ENCODE assay signal across 21 cellular contexts in genomic region chr11:3106736-3107524, GRCh38. TPM values are rescaled to one million over a fixed set of nuclear protein-coding genes. Genes with fewer than 3 reads are reported as not detected.
A peak's percentile ranks its signal among the peaks of the same experiment; 100 is the strongest.
DNase-seq lines count a peak whose midpoint lies in the region; ATAC-seq and TF ChIP-seq lines count a peak whose summit lies in the region.
"Had no signal": no experiment of that assay in that cellular context is flagged by ENCODE, and none has a peak within 500 bp of the region (broad histone marks: within the 10 kb centered on the region; RNA-seq: fewer than 3 reads in every experiment).

No MANE protein-coding gene starts in this region.

- no peak overlapping the region for H2BK12ac ChIP-seq in H9 (ENCODE audit: insufficient read length, low read depth, low read length)

- H3K4me1 ChIP-seq in SK-N-SH (ENCODE audit: control insufficient read depth in 1 of 2, insufficient read depth in 2 of 2, low read depth in 1 of 2, low read length in 1 of 2): no peaks in the 10 kb centered on the region
- no peaks in the 10 kb centered on the region for H3K4me1 ChIP-seq in H9 (ENCODE audit: insufficient read depth, low read length)
- H3K4me1 ChIP-seq: A549, SJCRH30, transverse colon had no signal

- peak overlapping the region in 1 of 2 experiments; percentile 12; a peak in 1 of 5 replicates for H3K4me3 Mint-ChIP-seq in H9
- H3K4me3 Mint-ChIP-seq in immature natural killer cell: no peak overlapping the region
- H3K4me3 Mint-ChIP-seq: activated naive CD8-positive, alpha-beta T cell treated with anti-CD3 and anti-CD28 coated beads for 36 hours; activated T-helper 1 cell treated with anti-CD3 and anti-CD28 coated beads, Interleukin-12 subunit alpha, Interleukin-12 subunit beta, Interleukin-2, Interleukin-4 antibody, amounts not matched to agents 30 ng/mL and 10 ng/mL and 1 ng/mL, durations not matched to agents 14 hours and 24 hours and 36 hours; T-helper 17 cell had no signal

- H3K4me1 Mint-ChIP-seq in H9 (peaks cover 18 to 28% of the 10 kb centered on the region in 2 experiments), immature natural killer cell (peaks cover 32 to 34% of the 10 kb centered on the region in 2 donors)
- H3K4me1 Mint-ChIP-seq: activated naive CD8-positive, alpha-beta T cell treated with anti-CD3 and anti-CD28 coated beads for 36 hours; T-helper 17 cell had no signal

- no peaks in the 10 kb centered on the region for H3K9me3 ChIP-seq in SK-N-SH
- peaks cover 2% of the 10 kb centered on the region for H3K9me3 ChIP-seq in H9 (ENCODE audit: control insufficient read depth, low read depth, low read length)
- H3K9me3 ChIP-seq: A549, SJCRH30, transverse colon had no signal

- H2BK5ac ChIP-seq in H9 (ENCODE audit: insufficient read length, low read length): no peak overlapping the region

- H3K79me1 ChIP-seq in H9 (ENCODE audit: insufficient read depth, low read depth, low read length, poor library complexity, severe bottlenecking): no peaks in the 10 kb centered on the region

- H3K9ac ChIP-seq in SK-N-SH (no peak overlapping the region), H9 (ENCODE audit: extremely low read depth, insufficient read length, low read length) (no peak overlapping the region)

- no peak overlapping the region for H2BK15ac ChIP-seq in H9 (ENCODE audit: low read depth, low read length)

- TF ChIP-seq RAD21 in SK-N-SH (IDR thresholded peaks at IDR 0.05; ENCODE audit: low read length): no peak

- no peak overlapping the region for H3K23ac ChIP-seq in H9 (ENCODE audit: insufficient read length, low read depth, low read length)

- ATAC-seq in SK-N-SH treated with all-trans-retinoic acid at 6 μM for 48 hours (no peak), sciatic nerve (no peak), HG02938 (IDR thresholded peaks at IDR 0.05; ENCODE audit: unreplicated experiment) (no peak)
- ATAC-seq: A549, T-helper 17 cell had no signal

- CTCF ChIA-PET in SK-N-SH (lab: Yijun Ruan, JAX): interaction anchor here (1.5 kb wide), 1 partner anchor 15 kb away, joined by 7 read pairs; no protein-coding TSS in a partner anchor

- 93% methylated on average over 16 of the region's 21 CpGs for WGBS in SK-N-SH (ENCODE audit: low lambda C conversion rate)
- WGBS in H9 (ENCODE audit: extremely low coverage, insufficient read length, low lambda C conversion rate): no CpG with 5 or more reads among the region's 21 CpGs

- TF ChIP-seq CTCF in SK-N-SH (IDR thresholded peaks at IDR 0.05): no peak
- TF ChIP-seq CTCF in H9 (conservative IDR thresholded peaks at IDR 0.05): no peak

- H2BK120ac ChIP-seq in H9 (ENCODE audit: low read depth, low read length, poor library complexity, severe bottlenecking): no peak overlapping the region

- peak; percentile 23 for DNase-seq in SK-N-SH
- peak; percentile 35 for DNase-seq in H9
- no peak for DNase-seq in immature natural killer cell
- peak; percentile 48 for DNase-seq in sciatic nerve (ENCODE audit: low spot score)
- no peak for DNase-seq in NCI-H1436 treated with DMSO at 0.1 percent for 48 hours (lab: John Stamatoyannopoulos, UW)
- DNase-seq in medulla oblongata (ENCODE audit: extremely low spot score): no peak
- DNase-seq: activated naive CD8-positive, alpha-beta T cell treated with anti-CD3 and anti-CD28 coated beads for 36 hours; C1 segment of cervical spinal cord; DMS 273 treated with DMSO at 0.1 percent for 48 hours; NCI-H1417; NCI-H774; occipital lobe; SJCRH30; stimulated activated naive CD4-positive, alpha-beta T cell treated with Interleukin-2 at 50 U/mL for 16 hours; T-helper 17 cell; transverse colon; WERI-Rb-1 had no signal

- no peaks in the 10 kb centered on the region for H3K36me3 ChIP-seq in SK-N-SH (replicated peaks in 1 of 2; ENCODE audit: control insufficient read depth in 1 of 2, insufficient read depth in 2 of 2, low read length in 1 of 2)
- H3K36me3 ChIP-seq: SJCRH30, transverse colon, WERI-Rb-1 had no signal

- H3K27ac ChIP-seq in SK-N-SH (ENCODE audit: low read depth in 2 of 2, low read length in 1 of 2) (no peak overlapping the region), H9 (ENCODE audit: insufficient read length, low read depth, low read length) (no peak overlapping the region)
- H3K27ac ChIP-seq: A549, SJCRH30, transverse colon, WERI-Rb-1 had no signal

- H3K27ac Mint-ChIP-seq in H9 (peak overlapping the region; percentile 57 to 76 (median 67); a peak in 3 of 7 replicates), immature natural killer cell (peak overlapping the region in 5 of 6 donors; percentile 60 to 81 (median 76))
- H3K27ac Mint-ChIP-seq: activated naive CD8-positive, alpha-beta T cell treated with anti-CD3 and anti-CD28 coated beads for 36 hours; activated T-helper 1 cell treated with anti-CD3 and anti-CD28 coated beads, Interleukin-12 subunit alpha, Interleukin-12 subunit beta, Interleukin-2, Interleukin-4 antibody, amounts not matched to agents 30 ng/mL and 10 ng/mL and 1 ng/mL, durations not matched to agents 14 hours and 24 hours and 36 hours; T-helper 17 cell had no signal

- H2AFZ ChIP-seq in SK-N-SH (ENCODE audit: low read depth): no peak overlapping the region
- H2AFZ ChIP-seq in H9 (ENCODE audit: low read length): no peak overlapping the region

- no peak overlapping the region for H3K56ac ChIP-seq in H9 (ENCODE audit: insufficient read length, low read depth, low read length)

- H2BK20ac ChIP-seq in H9 (ENCODE audit: low read depth, low read length, poor library complexity, severe bottlenecking): no peak overlapping the region

- H3K27me3 ChIP-seq in SK-N-SH (ENCODE audit: insufficient read depth) (no peaks in the 10 kb centered on the region), H9 (ENCODE audit: insufficient read depth, low read length) (no peaks in the 10 kb centered on the region)
- H3K27me3 ChIP-seq: SJCRH30, transverse colon had no signal

- no peak overlapping the region for H3K18ac ChIP-seq in H9 (ENCODE audit: insufficient read length, low read depth, low read length)

- H3K9me2 ChIP-seq in SK-N-SH: no peaks in the 10 kb centered on the region

- peaks cover 7 to 8% of the 10 kb centered on the region in 2 experiments for H3K9me3 Mint-ChIP-seq in H9
- no peaks in the 10 kb centered on the region for H3K9me3 Mint-ChIP-seq in immature natural killer cell
- H3K9me3 Mint-ChIP-seq: activated naive CD8-positive, alpha-beta T cell treated with anti-CD3 and anti-CD28 coated beads for 36 hours; activated T-helper 1 cell treated with anti-CD3 and anti-CD28 coated beads, Interleukin-12 subunit alpha, Interleukin-12 subunit beta, Interleukin-2, Interleukin-4 antibody, amounts not matched to agents 30 ng/mL and 10 ng/mL and 1 ng/mL, durations not matched to agents 14 hours and 24 hours and 36 hours had no signal

- no peak overlapping the region for H4K5ac ChIP-seq in H9 (ENCODE audit: insufficient read length, low read depth, low read length)

- H3K4me3 ChIP-seq in SK-N-SH (ENCODE audit: low read depth in 2 of 2, low read length in 1 of 2): no peak overlapping the region
- H3K4me3 ChIP-seq: A549, SJCRH30, transverse colon had no signal

- H4K8ac ChIP-seq in H9 (replicated peaks; ENCODE audit: insufficient read length, low read depth, low read length): no peak overlapping the region

- no peaks in the 10 kb centered on the region for H3K27me3 Mint-ChIP-seq in H9 (ENCODE audit: low read depth)
- H3K27me3 Mint-ChIP-seq in immature natural killer cell (ENCODE audit: low read depth in 3 of 3): peaks cover 17 to 30% (median 18%) of the 10 kb centered on the region in 3 donors
- H3K27me3 Mint-ChIP-seq: activated naive CD8-positive, alpha-beta T cell treated with anti-CD3 and anti-CD28 coated beads for 36 hours had no signal

- no peak overlapping the region for H3T11ph ChIP-seq in H9 (ENCODE audit: low read length)

- POLR2A ChIA-PET in SK-N-SH (lab: Yijun Ruan, JAX): no interaction called here

- H3K23me2 ChIP-seq in H9 (ENCODE audit: insufficient read length, low read depth, low read length, poor library complexity, severe bottlenecking): no peaks in the 10 kb centered on the region

- no peak overlapping the region for H4K91ac ChIP-seq in H9 (ENCODE audit: insufficient read length, low read depth, low read length)

- no peak overlapping the region for H3K14ac ChIP-seq in H9 (ENCODE audit: insufficient read depth, low read length)

- H2AK5ac ChIP-seq in H9 (ENCODE audit: insufficient read length, low read length): no peak overlapping the region

- TF ChIP-seq EP300 in SK-N-SH (IDR thresholded peaks at IDR 0.05; ENCODE audit: borderline replicate concordance in 1 of 2, low read depth in 1 of 2, low read length in 1 of 2): no peak

- H3K79me2 ChIP-seq in SK-N-SH (ENCODE audit: insufficient read depth): no peaks in the 10 kb centered on the region
- H3K79me2 ChIP-seq in H9 (ENCODE audit: insufficient read depth, low read length): no peaks in the 10 kb centered on the region

- H3F3A ChIP-seq in SK-N-SH (replicated peaks; ENCODE audit: insufficient read depth): no peaks in the 10 kb centered on the region

- H3K4me2 ChIP-seq in SK-N-SH: no peak overlapping the region
- H3K4me2 ChIP-seq in H9 (ENCODE audit: insufficient read depth, insufficient read length, low read length): no peak overlapping the region
- H3K4me2 ChIP-seq: A549 had no signal

- 0 out of 2 replicates have a peak, but pooled peaks cover 4% of the 10 kb centered on the region for H4K20me1 ChIP-seq in SK-N-SH (ENCODE audit: insufficient read depth)
- no peaks in the 10 kb centered on the region for H4K20me1 ChIP-seq in H9 (ENCODE audit: control insufficient read depth, insufficient read depth, insufficient read length)

- H3K36me3 Mint-ChIP-seq in H9 (ENCODE audit: insufficient read depth in 1 of 3, low read depth in 3 of 3) (peaks cover 12 to 19% (median 16%) of the 10 kb centered on the region in 3 experiments), immature natural killer cell (peaks cover 4 to 36% (median 4%) of the 10 kb centered on the region in 3 donors)
- H3K36me3 Mint-ChIP-seq: activated naive CD8-positive, alpha-beta T cell treated with anti-CD3 and anti-CD28 coated beads for 36 hours had no signal

- intact Hi-C loops in sciatic nerve (cut with DNase I): loop anchor here (10.0 kb wide), 1 partner anchor 118 kb away; no protein-coding TSS in a partner anchor

- H3K4ac ChIP-seq in H9 (ENCODE audit: low read depth, low read length): no peak overlapping the region

TF ChIP-seq in SK-N-SH, 30 proteins besides CTCF, POLR2A, EP300 and RAD21 (continues in another document):
- no peak for TF ChIP-seq RFX5 (IDR thresholded peaks at IDR 0.05; ENCODE audit: low read length)

TF ChIP-seq in SK-N-SH treated with all-trans-retinoic acid at 6 μM for 48 hours, 23 proteins besides CTCF, POLR2A, EP300 and RAD21 (continues in another document):
- TF ChIP-seq OSR1 (CRISPR knock-in tag; IDR thresholded peaks at IDR 0.05) (no peak), GLIS3 (CRISPR knock-in tag; IDR thresholded peaks at IDR 0.05) (no peak), RARB (CRISPR knock-in tag; IDR thresholded peaks at IDR 0.05) (no peak)

RNA-seq across cellular contexts. Expression of gene CARS1, which starts 49.7 kb away (rescaled TPM):
- 52.1 and 65.2 TPM in 2 replicates for polyA plus RNA-seq in SK-N-SH (2012; rRNA removed)
- 44.2 and 44.3 TPM in 2 replicates for polyA plus RNA-seq in SK-N-SH (2012; cell fraction: cytosol; rRNA removed)
- polyA plus RNA-seq in SK-N-SH (2012; cell fraction: nucleus; rRNA removed): 139 and 179 TPM in 2 replicates
- 82.5 and 92.3 TPM in 2 replicates for total RNA-seq in H9 (2021)
- polyA plus RNA-seq in immature natural killer cell: 10 to 100 TPM; 32.6 to 48.9 (median 44.2) TPM
- 42.3 TPM for total RNA-seq in sciatic nerve

RNA-seq across cellular contexts. Expression of gene OSBPL5, which starts 58.2 kb away (rescaled TPM):
- polyA plus RNA-seq in SK-N-SH (2012; rRNA removed): 7.8 and 10.9 TPM in 2 replicates
- 2.7 and 4.3 TPM in 2 replicates for polyA plus RNA-seq in SK-N-SH (2012; cell fraction: cytosol; rRNA removed)
- 39.6 and 46.8 TPM in 2 replicates for polyA plus RNA-seq in SK-N-SH (2012; cell fraction: nucleus; rRNA removed)
- total RNA-seq in H9 (2021): 11.1 and 16.1 TPM in 2 replicates
- polyA plus RNA-seq in immature natural killer cell: 10 to 100 TPM; 32.8 to 98.9 (median 33.3) TPM
- total RNA-seq in sciatic nerve: 58.3 TPM

Comparison
In these comparisons a context has a peak if more than half of its experiments do, and no peak if none do; other contexts are left out.
1. DNase-seq: peak in SK-N-SH (single experiment), H9 (single experiment) and sciatic nerve (single experiment); none in immature natural killer cell (0 of 3), NCI-H1436 treated with DMSO at 0.1 percent for 48 hours (single experiment) and medulla oblongata (single experiment).